21 cellular contexts compared by ENCODE assay signal in genomic region chr1:56410405-56410804, GRCh38.
DNase-seq lines count a peak whose midpoint lies in the region; ATAC-seq, FAIRE-seq and TF ChIP-seq lines count a peak whose summit lies in the region.
"Had no signal": no experiment of that assay in that cellular context is flagged by ENCODE, and none has a peak within 500 bp of the region (broad histone marks: within the 10 kb centered on the region; RNA-seq: fewer than 3 reads in every experiment).

No MANE protein-coding gene starts in this region.

- no peaks in the 10 kb centered on the region for H3K9me3 Mint-ChIP-seq in Caco-2 (ENCODE audit: unreplicated experiment)
- H3K9me3 Mint-ChIP-seq in natural killer cell treated with Interleukin-12 subunit alpha and Interleukin-12 subunit beta and Interleukin-15 and Interleukin-18, amount 100 ng/mL, for 72 hours: no peaks in the 10 kb centered on the region
- H3K9me3 Mint-ChIP-seq: CD4-positive, alpha-beta T cell had no signal

- no peak for TF ChIP-seq RAD21 in HepG2 (CRISPR knock-in tag; IDR thresholded peaks at IDR 0.05)

- H3K36me3 ChIP-seq in Caco-2 (ENCODE audit: control insufficient read depth, insufficient read depth, low read length) (no peaks in the 10 kb centered on the region), HEK293 (ENCODE audit: control insufficient read depth in 2 of 2, insufficient read depth in 1 of 2, low read length in 2 of 2) (no peaks in the 10 kb centered on the region), HepG2 (replicated peaks in 1 of 2; ENCODE audit: control insufficient read depth in 1 of 2, insufficient read depth in 2 of 2, low read length in 2 of 2) (no peaks in the 10 kb centered on the region), mucosa of descending colon (ENCODE audit: low read depth) (no peaks in the 10 kb centered on the region)

- no peak overlapping the region for H3K27ac ChIP-seq in HEK293 (ENCODE audit: extremely low read depth, low read depth, low read length)
- no peak overlapping the region for H3K27ac ChIP-seq in HepG2 (ENCODE audit: extremely low read length, insufficient read depth, low read length)
- no peak overlapping the region for H3K27ac ChIP-seq in coronary artery
- H3K27ac ChIP-seq: C4-2B had no signal

- no peak overlapping the region for H3K4me3 Mint-ChIP-seq in Caco-2 (ENCODE audit: unreplicated experiment)
- no peak overlapping the region for H3K4me3 Mint-ChIP-seq in natural killer cell treated with Interleukin-12 subunit alpha and Interleukin-12 subunit beta and Interleukin-15 and Interleukin-18, amount 100 ng/mL, for 72 hours
- H3K4me3 Mint-ChIP-seq: CD4-positive, alpha-beta T cell had no signal

- H3K9me3 ChIP-seq in Caco-2: no peaks in the 10 kb centered on the region
- no peaks in the 10 kb centered on the region for H3K9me3 ChIP-seq in HEK293 (ENCODE audit: control insufficient read depth, insufficient read depth, low read depth, low read length)
- H3K9me3 ChIP-seq in HepG2 (ENCODE audit: low read length): no peaks in the 10 kb centered on the region
- no peaks in the 10 kb centered on the region for H3K9me3 ChIP-seq in mucosa of descending colon

- no peaks in the 10 kb centered on the region for H4K20me1 ChIP-seq in HepG2 (ENCODE audit: insufficient read depth, low read length)

- no peak for DNase-seq in Caco-2
- no peak for DNase-seq in HepG2 (ENCODE audit: low spot score)
- DNase-seq in mucosa of descending colon: no peak
- DNase-seq in AG08396 (ENCODE audit: low spot score): no peak
- DNase-seq in coronary artery (ENCODE audit: low spot score): no peak
- DNase-seq in natural killer cell treated with Interleukin-12 subunit alpha and Interleukin-12 subunit beta and Interleukin-15 and Interleukin-18, amount 100 ng/mL, for 72 hours (ENCODE audit: low spot score): no peak
- DNase-seq: ACHN; AML-193; CD4-positive, alpha-beta T cell; DMS153; DMS79; GDM1; GOT3; H7 had no signal

- no peaks in the 10 kb centered on the region for H3K27me3 ChIP-seq in Caco-2 (replicated peaks; ENCODE audit: control insufficient read depth, insufficient read depth, low read length)
- H3K27me3 ChIP-seq in HepG2 (ENCODE audit: control insufficient read depth in 1 of 2, insufficient read depth in 2 of 2, low read length in 2 of 2): no peaks in the 10 kb centered on the region

- POLR2A ChIA-PET in Caco-2 (lab: Charles Lee) (no interaction called here), HEK293 (lab: Yijun Ruan, JAX) (interaction anchor here (0.6 kb wide), 1 partner anchor 88 kb away, joined by 3 read pairs; no protein-coding TSS in a partner anchor), HepG2 (lab: Yijun Ruan, JAX) (interaction anchor here (0.9 to 1.8 kb wide), 10 partner anchors 51 to 169 kb away, joined by 3 to 7 read pairs (median 4); partner anchors contain the start of gene PLPP3)

- CTCF ChIA-PET in Caco-2 (lab: Charles Lee) (no interaction called here), HEK293 (lab: Yijun Ruan, JAX) (interaction anchor here (0.9 to 1.7 kb wide), 4 partner anchors 10 to 175 kb away, joined by 4 to 5 read pairs (median 4); no protein-coding TSS in a partner anchor), HepG2 (lab: Yijun Ruan, JAX; ENCODE audit: low intra/inter-chr PET ratio, low total read pairs) (no interaction called here)

- peak overlapping the region; percentile 54 for H3K27ac Mint-ChIP-seq in Caco-2 (ENCODE audit: unreplicated experiment)
- no peak overlapping the region for H3K27ac Mint-ChIP-seq in natural killer cell treated with Interleukin-12 subunit alpha and Interleukin-12 subunit beta and Interleukin-15 and Interleukin-18, amount 100 ng/mL, for 72 hours
- H3K27ac Mint-ChIP-seq: CD4-positive, alpha-beta T cell had no signal

- H3K4me3 ChIP-seq in Caco-2 (ENCODE audit: low read depth, low read length) (no peak overlapping the region), HEK293 (ENCODE audit: low read depth, low read length) (no peak overlapping the region), HepG2 (replicated peaks in 1 of 3; ENCODE audit: insufficient read depth in 1 of 3, low read depth in 2 of 3, low read length in 3 of 3) (no peak overlapping the region), mucosa of descending colon (no peak overlapping the region), coronary artery (no peak overlapping the region)

- TF ChIP-seq CTCF in Caco-2 (IDR thresholded peaks at IDR 0.05; ENCODE audit: insufficient read depth in 1 of 2, low read depth in 1 of 2, low read length in 1 of 2, severe bottlenecking in 1 of 2, unreplicated experiment in 1 of 2) (no peak), HEK293 (tag by site-specific recombination; IDR thresholded peaks at IDR 0.05) (no peak), HepG2 (CRISPR knock-in tag; IDR thresholded peaks at IDR 0.05) (no peak), mucosa of descending colon (IDR thresholded peaks at IDR 0.05) (no peak), coronary artery (IDR thresholded peaks at IDR 0.05) (no peak)

- peaks cover 5% of the 10 kb centered on the region for H3K36me3 Mint-ChIP-seq in Caco-2 (ENCODE audit: insufficient read depth, unreplicated experiment)
- H3K36me3 Mint-ChIP-seq in natural killer cell treated with Interleukin-12 subunit alpha and Interleukin-12 subunit beta and Interleukin-15 and Interleukin-18, amount 100 ng/mL, for 72 hours: no peaks in the 10 kb centered on the region

- TF ChIP-seq POLR2A in HepG2 (IDR thresholded peaks at IDR 0.05; ENCODE audit: insufficient read depth in 1 of 2, low read depth in 2 of 2, low read length in 2 of 2): no peak

- BruUV-seq in Caco-2 (replicated peaks; lab: Mats Ljungman, UMichigan) (no TSS peak), HepG2 (replicated peaks; lab: Mats Ljungman, UMichigan) (no TSS peak)

- H3K4me1 ChIP-seq in Caco-2 (peaks cover 35% of the 10 kb centered on the region), HEK293 (ENCODE audit: control insufficient read depth, insufficient read depth, low read length) (peaks cover 9% of the 10 kb centered on the region; the same call in 1 of the 2 replicates), HepG2 (ENCODE audit: insufficient read depth, low read length) (peaks cover 61% of the 10 kb centered on the region), mucosa of descending colon (ENCODE audit: low read depth) (no peaks in the 10 kb centered on the region)

- intact Hi-C loops in Caco-2 (cut with micrococcal nuclease; ENCODE audit: unreplicated experiment) (no loop called here), HepG2 (cut with micrococcal nuclease; ENCODE audit: unreplicated experiment) (loop anchor here (5.0 kb wide), 2 partner anchors 37 to 173 kb away; no protein-coding TSS in a partner anchor), mucosa of descending colon (cut with DNase I, micrococcal nuclease) (loop anchor here in 1 of 2 donors (10.0 kb wide), 1 partner anchor 164 kb away; the partner anchor contains the start of gene PLPP3)

- H2AFZ ChIP-seq in HepG2 (ENCODE audit: low read length): no peak overlapping the region

- no peaks in the 10 kb centered on the region for H3K79me2 ChIP-seq in HepG2 (ENCODE audit: insufficient read depth, low read length)

- H3K27me3 Mint-ChIP-seq in Caco-2 (ENCODE audit: insufficient read depth, unreplicated experiment): no peaks in the 10 kb centered on the region
- H3K27me3 Mint-ChIP-seq in natural killer cell treated with Interleukin-12 subunit alpha and Interleukin-12 subunit beta and Interleukin-15 and Interleukin-18, amount 100 ng/mL, for 72 hours: peaks cover 7 to 13% of the 10 kb centered on the region in 2 donors
- H3K27me3 Mint-ChIP-seq: CD4-positive, alpha-beta T cell had no signal

- TF ChIP-seq EP300 in HepG2 (IDR thresholded peaks at IDR 0.05; ENCODE audit: low read depth in 2 of 2, low read length in 2 of 2) (no peak), HepG2 (CRISPR knock-in tag; IDR thresholded peaks at IDR 0.05; ENCODE audit: borderline replicate concordance) (no peak)

- no peak for FAIRE-seq in HepG2 (lab: Jason Lieb, UNC)
- FAIRE-seq: A204.1, GM12892, GM18507 had no signal

- ATAC-seq in HepG2: no peak
- peak; percentile 27 for ATAC-seq in mucosa of descending colon
- no peak for ATAC-seq in GM19463 (IDR thresholded peaks at IDR 0.05; ENCODE audit: unreplicated experiment)
- no peak for ATAC-seq in natural killer cell treated with Interleukin-12 subunit alpha and Interleukin-12 subunit beta and Interleukin-15 and Interleukin-18, amount 100 ng/mL, for 72 hours
- ATAC-seq: HCT116 had no signal

- H3K4me1 Mint-ChIP-seq in Caco-2 (ENCODE audit: low read depth, unreplicated experiment): peaks cover 26% of the 10 kb centered on the region
- no peaks in the 10 kb centered on the region for H3K4me1 Mint-ChIP-seq in natural killer cell treated with Interleukin-12 subunit alpha and Interleukin-12 subunit beta and Interleukin-15 and Interleukin-18, amount 100 ng/mL, for 72 hours (ENCODE audit: low read depth in 2 of 2)

- no peak overlapping the region for H3K9ac ChIP-seq in HepG2 (ENCODE audit: insufficient read depth, low read depth, low read length)

- in situ Hi-C loops in HepG2 (cut with HindIII; ENCODE audit: extremely low pct_ligation_motif_present, low pct_unique_long_range_greater_than_20kb): loop anchor here (5.0 kb wide), 1 partner anchor 97 kb away; no protein-coding TSS in a partner anchor

- 98% methylated on average over 3 of the region's 3 CpGs for WGBS in HepG2 (ENCODE audit: low lambda C conversion rate)

- H3K4me2 ChIP-seq in HepG2 (ENCODE audit: low read depth, low read length): no peak overlapping the region

TF ChIP-seq in HEK293, 187 proteins besides CTCF, POLR2A, EP300 and RAD21 (continues in another document):
- TF ChIP-seq EGR2 (tag by site-specific recombination; IDR thresholded peaks at IDR 0.05; ENCODE audit: low read depth): peak; percentile 94
- TF ChIP-seq ZFHX2 (tag by site-specific recombination; conservative IDR thresholded peaks at IDR 0.05): peak; percentile 83

TF ChIP-seq in HepG2, 621 proteins besides CTCF, POLR2A, EP300 and RAD21:
- TF ChIP-seq PHF5A (CRISPR knock-in tag; IDR thresholded peaks at IDR 0.05; ENCODE audit: low read depth, unreplicated experiment): no peak
- no peak for TF ChIP-seq ZBTB42 (CRISPR knock-in tag; IDR thresholded peaks at IDR 0.05)
- no peak for TF ChIP-seq ZNF512 (CRISPR knock-in tag; IDR thresholded peaks at IDR 0.05)
- TF ChIP-seq EHMT2 (IDR thresholded peaks at IDR 0.05; ENCODE audit: borderline replicate concordance, low read depth, low read length): 0 out of 2 replicates have a peak, but pooled peaks have one; percentile 12
- no peak for TF ChIP-seq NR1H2 (CRISPR knock-in tag; IDR thresholded peaks at IDR 0.05; ENCODE audit: borderline replicate concordance, low read depth)
